Comparison of ENCODE assay signal across 1 cellular context in genomic region chr12:120404271-120404670, GRCh38.
TF ChIP-seq lines count a peak whose summit lies in the region.

No MANE protein-coding gene starts in this region.

TF ChIP-seq in IMR-90, 13 proteins besides CTCF, POLR2A, EP300 and RAD21 (continued from another document):
- TF ChIP-seq FOS (IDR thresholded peaks at IDR 0.05; ENCODE audit: low read depth, low read length): no peak
TF ChIP-seq in IMR-90: peak in this region for 1.
